1 cellular context compared by ENCODE assay signal in genomic region chr17:81096741-81097133, GRCh38.
TF ChIP-seq lines count a peak whose summit lies in the region.

No MANE protein-coding gene starts in this region.

TF ChIP-seq in HEK293, 187 proteins besides CTCF, POLR2A, EP300 and RAD21 (continued from another document):
- TF ChIP-seq ZBTB49 (tag by site-specific recombination; IDR thresholded peaks at IDR 0.05; ENCODE audit: low read depth) (no peak), ZNF776 (tag by site-specific recombination; IDR thresholded peaks at IDR 0.05; ENCODE audit: borderline replicate concordance) (no peak), ZNF623 (tag by site-specific recombination; IDR thresholded peaks at IDR 0.05) (no peak), KLF10 (tag by site-specific recombination; IDR thresholded peaks at IDR 0.05) (no peak), PRDM1 (tag by site-specific recombination; IDR thresholded peaks at IDR 0.05) (peak; percentile 98), ZSCAN23 (tag by site-specific recombination; IDR thresholded peaks at IDR 0.05) (no peak), ZNF391 (tag by site-specific recombination; IDR thresholded peaks at IDR 0.05; ENCODE audit: borderline replicate concordance, low read depth) (no peak), ZNF514 (tag by site-specific recombination; IDR thresholded peaks at IDR 0.05) (no peak), ZFHX2 (tag by site-specific recombination; conservative IDR thresholded peaks at IDR 0.05) (peak; percentile 64), PRDM2 (tag by site-specific recombination; IDR thresholded peaks at IDR 0.05; ENCODE audit: borderline replicate concordance) (no peak), ZNF280D (tag by site-specific recombination; IDR thresholded peaks at IDR 0.05) (no peak), ZNF555 (tag by site-specific recombination; conservative IDR thresholded peaks at IDR 0.05) (no peak), ZNF433 (tag by site-specific recombination; IDR thresholded peaks at IDR 0.05; ENCODE audit: low read depth) (no peak), ZNF366 (tag by site-specific recombination; conservative IDR thresholded peaks at IDR 0.05) (peak; percentile 53), ZIC2 (tag by site-specific recombination; IDR thresholded peaks at IDR 0.05) (no peak), ZNF23 (tag by site-specific recombination; IDR thresholded peaks at IDR 0.05; ENCODE audit: borderline replicate concordance) (no peak), ZNF513 (tag by site-specific recombination; IDR thresholded peaks at IDR 0.05) (0 out of 2 replicates have a peak, but pooled peaks have one; percentile 14)
